In the genomic region with DNA sequence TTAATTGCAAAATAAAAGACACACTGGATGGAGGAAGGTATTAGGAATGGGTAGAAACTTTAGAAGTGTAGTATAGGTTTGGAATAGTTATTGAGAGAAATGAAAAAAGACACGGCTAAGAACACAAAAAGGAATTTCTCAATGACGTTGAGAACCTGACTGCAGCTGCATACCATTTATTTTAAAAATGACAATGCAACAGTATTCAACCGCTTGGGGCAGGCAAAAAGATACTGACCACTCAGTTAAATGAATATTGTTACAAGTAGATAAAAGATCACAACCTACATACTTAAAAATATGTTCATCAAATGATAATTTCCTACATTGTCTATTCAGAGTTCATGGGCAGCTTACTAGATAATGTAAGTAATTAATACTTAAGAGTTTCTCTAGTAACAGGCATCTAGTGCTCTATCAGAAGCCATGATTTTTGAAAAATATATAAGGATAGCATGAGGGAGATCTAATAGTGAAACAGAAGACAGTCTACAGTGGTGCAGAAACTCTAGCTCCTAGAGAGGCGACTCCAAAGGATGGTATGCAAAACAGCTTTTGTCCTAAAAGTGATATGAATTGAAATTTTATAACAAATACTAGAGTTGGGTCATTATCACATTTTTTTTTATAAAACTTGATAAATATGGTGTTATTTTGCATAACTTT, we compare ENCODE assay signal across 13 cellular contexts.
"Had no signal": no experiment of that assay in that cellular context is flagged by ENCODE, and none has a peak within 500 bp of the region (broad histone marks: within the 10 kb centered on the region; RNA-seq: fewer than 3 reads in every experiment).

No MANE protein-coding gene starts in this region.

- ATAC-seq: activated naive CD4-positive, alpha-beta T cell treated with anti-CD3 and anti-CD28 coated beads, Interleukin-2, amount 50 U/mL, for 72 hours had no signal

- H3K9me3 ChIP-seq: thyroid gland had no signal

- H3K36me3 ChIP-seq: thyroid gland, vagina had no signal

- H3K36me3 Mint-ChIP-seq: naive B cell had no signal

- H3K27ac ChIP-seq: thyroid gland, vagina had no signal

- H3K4me3 Mint-ChIP-seq: activated B cell treated with CpG ODN at 0.5 μM for 24 hours; activated CD4-positive, alpha-beta T cell treated with anti-CD3 and anti-CD28 coated beads, Interleukin-2, amount 10 ng/mL, durations not matched to agents 24 days and 14 days; naive B cell; T-helper 1 cell treated with Interleukin-12 subunit alpha and Interleukin-12 subunit beta and Interleukin-4 antibody, amounts not matched to agents 30 μg/mL and 1 μg/mL, for 36 hours had no signal

- H3K4me1 Mint-ChIP-seq: activated B cell treated with CpG ODN at 0.5 μM for 24 hours; activated CD4-positive, alpha-beta T cell treated with anti-CD3 and anti-CD28 coated beads, Interleukin-2, amount 10 ng/mL, durations not matched to agents 24 days and 14 days; naive B cell had no signal

- H3K27me3 ChIP-seq: thyroid gland, vagina had no signal

- H3K27ac Mint-ChIP-seq: activated B cell treated with CpG ODN at 0.5 μM for 24 hours; activated CD4-positive, alpha-beta T cell treated with anti-CD3 and anti-CD28 coated beads, Interleukin-2, amount 10 ng/mL, durations not matched to agents 24 days and 14 days; activated naive CD4-positive, alpha-beta T cell treated with anti-CD3 and anti-CD28 coated beads, Interleukin-2, amount 50 U/mL, for 72 hours; naive B cell; T-helper 1 cell treated with Interleukin-12 subunit alpha and Interleukin-12 subunit beta and Interleukin-4 antibody, amounts not matched to agents 30 μg/mL and 1 μg/mL, for 36 hours had no signal

- DNase-seq: activated B cell treated with CpG ODN at 0.5 μM for 24 hours; activated CD4-positive, alpha-beta T cell treated with anti-CD3 and anti-CD28 coated beads, Interleukin-2, amount 10 ng/mL, durations not matched to agents 24 days and 14 days; activated CD8-positive, alpha-beta memory T cell treated with anti-CD3 and anti-CD28 coated beads for 24 hours; anterior cingulate cortex; hypothalamus; midbrain; naive B cell; retina; thyroid gland had no signal

- H3K4me1 ChIP-seq: thyroid gland, vagina had no signal

- H3K27me3 Mint-ChIP-seq: activated B cell treated with CpG ODN at 0.5 μM for 24 hours; activated CD4-positive, alpha-beta T cell treated with anti-CD3 and anti-CD28 coated beads, Interleukin-2, amount 10 ng/mL, durations not matched to agents 24 days and 14 days; naive B cell had no signal

- H3K4me3 ChIP-seq: skin epidermis, thyroid gland, vagina had no signal
